Comparison of ENCODE assay signal across 8 cellular contexts in the genomic region with DNA sequence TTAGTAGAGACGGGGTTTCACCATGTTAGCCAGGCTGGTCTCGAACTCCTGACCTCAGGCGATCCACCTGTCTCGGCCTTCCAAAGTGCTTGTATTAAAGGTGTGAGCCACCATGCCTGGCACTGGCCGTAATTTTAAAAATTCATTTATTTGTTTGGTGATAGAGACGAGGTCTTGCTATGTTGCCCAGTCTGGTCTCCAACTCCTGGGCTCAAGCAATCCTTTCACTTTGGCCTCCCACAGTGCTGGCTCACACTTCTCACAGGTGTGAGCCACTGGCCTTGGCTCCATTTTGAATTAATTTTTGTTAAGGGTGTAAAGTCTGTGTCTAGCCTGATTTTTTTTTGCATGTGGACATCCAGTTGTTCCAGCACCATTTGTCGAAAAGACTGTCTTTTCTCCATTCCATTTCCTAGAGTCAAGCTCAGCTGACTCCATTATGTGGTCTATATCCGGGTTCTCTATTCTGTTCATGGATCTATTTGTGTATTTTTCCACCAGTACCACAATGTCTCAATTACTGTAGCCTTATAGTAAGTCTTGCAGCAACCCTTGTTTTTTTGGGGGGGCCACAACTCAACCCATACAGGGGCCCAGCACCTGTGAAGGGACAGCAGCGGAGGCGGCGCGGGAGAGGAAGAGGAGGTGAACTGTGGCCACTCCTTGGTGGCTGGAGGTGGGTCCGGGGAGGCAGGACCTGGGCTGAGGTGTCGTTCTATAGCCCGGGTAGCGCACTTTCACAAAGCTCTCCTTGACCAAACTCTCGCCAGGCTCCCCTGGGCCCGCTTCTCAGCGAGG. TPM values are rescaled to one million over a fixed set of nuclear protein-coding genes. Genes with fewer than 3 reads are reported as not detected.
A peak's percentile ranks its signal among the peaks of the same experiment; 100 is the strongest.
DNase-seq lines count a peak whose midpoint lies in the region; ATAC-seq and TF ChIP-seq lines count a peak whose summit lies in the region.

No MANE protein-coding gene starts in this region.

- H3K4me3 Mint-ChIP-seq in IgD-negative memory B cell (peak overlapping the region; percentile 85 to 94 (median 90)), nephron (peak overlapping the region; percentile 86 to 92 (median 89))

- TF ChIP-seq CTCF in A673 (conservative IDR thresholded peaks at IDR 0.05; ENCODE audit: low read depth, low read length) (no peak), coronary artery (IDR thresholded peaks at IDR 0.05) (no peak), nephron (IDR thresholded peaks at IDR 0.05; ENCODE audit: unreplicated experiment in 3 of 3) (no peak)

- H3K36me3 ChIP-seq in A673 (ENCODE audit: insufficient read depth, low read length, poor library complexity, severe bottlenecking), result no peaks in the 10 kb centered on the region

- ATAC-seq in GM19438 (IDR thresholded peaks at IDR 0.05; ENCODE audit: low read depth, unreplicated experiment), result peak; percentile 10

- no peaks in the 10 kb centered on the region for H3K9me3 ChIP-seq in A673 (ENCODE audit: low read depth, low read length, poor library complexity, severe bottlenecking)

- peaks cover 19 to 31% (median 21%) of the 10 kb centered on the region in 3 donors for H3K4me1 Mint-ChIP-seq in IgD-negative memory B cell
- peaks cover 25% of the 10 kb centered on the region for H3K4me1 Mint-ChIP-seq in nephron

- POLR2A ChIA-PET in A673 (lab: Charles Lee; ENCODE audit: low non-redundant PET) (no interaction called here), HEK293T (lab: Yijun Ruan, JAX) (interaction anchor here (1.3 to 2.0 kb wide), 4 partner anchors 11 to 18 kb away, joined by 5 to 31 read pairs (median 10); a partner anchor contains a TSS)

- CTCF ChIA-PET in A673 (lab: Charles Lee) (no interaction called here), HEK293T (lab: Yijun Ruan, JAX) (no interaction called here)

- H3K27ac Mint-ChIP-seq in IgD-negative memory B cell, result peak overlapping the region; percentile 79 to 99 (median 96)
- peak overlapping the region; percentile 88 to 94 (median 88) for H3K27ac Mint-ChIP-seq in nephron

- DNase-seq in A673 (ENCODE audit: low spot score) (no peak), coronary artery (ENCODE audit: low spot score) (no peak), HEK293T (ENCODE audit: extremely low spot score) (no peak), hypothalamus (lab: John Stamatoyannopoulos, UW) (no peak), COLO829 (ENCODE audit: low spot score) (no peak)

- intact Hi-C loops in A673 (cut with micrococcal nuclease; ENCODE audit: unreplicated experiment), result no loop called here

- BruUV-seq in A673 (replicated peaks; lab: Mats Ljungman, UMichigan), result no TSS peak

- H3K9me3 Mint-ChIP-seq in IgD-negative memory B cell (no peaks in the 10 kb centered on the region), nephron (no peaks in the 10 kb centered on the region)

- H3K4me1 ChIP-seq in A673 (ENCODE audit: insufficient read depth, low read length, poor library complexity, severe bottlenecking), result peaks cover 27% of the 10 kb centered on the region

- H3K4me3 ChIP-seq in A673 (ENCODE audit: low read depth, low read length, poor library complexity, severe bottlenecking) (peak overlapping the region; percentile 65), coronary artery (peak overlapping the region; percentile 97)

- H3K27ac ChIP-seq in A673 (ENCODE audit: low read depth, low read length, poor library complexity, severe bottlenecking), result peak overlapping the region; percentile 99
- H3K27ac ChIP-seq in coronary artery, result peak overlapping the region; percentile 95 to 96

- no peaks in the 10 kb centered on the region for H3K27me3 ChIP-seq in A673 (replicated peaks; ENCODE audit: insufficient read depth, low read depth, low read length, poor library complexity)

- H3K36me3 Mint-ChIP-seq in IgD-negative memory B cell (peaks cover 2% of the 10 kb centered on the region), nephron (ENCODE audit: low read depth) (no peaks in the 10 kb centered on the region)

- H3K27me3 Mint-ChIP-seq in IgD-negative memory B cell (no peaks in the 10 kb centered on the region), nephron (ENCODE audit: low read depth) (peaks cover 11% of the 10 kb centered on the region)

TF ChIP-seq in HEK293T, 16 proteins besides CTCF, POLR2A, EP300 and RAD21:
- TF ChIP-seq FOXK2 (IDR thresholded peaks at IDR 0.05) (no peak), BHLHE40 (IDR thresholded peaks at IDR 0.05; ENCODE audit: borderline replicate concordance) (no peak), TARDBP (IDR thresholded peaks at IDR 0.05) (no peak), HDGF (IDR thresholded peaks at IDR 0.05; ENCODE audit: borderline replicate concordance) (no peak), SUZ12 (IDR thresholded peaks at IDR 0.05) (no peak), LEF1 (IDR thresholded peaks at IDR 0.05; ENCODE audit: borderline replicate concordance) (no peak), FOXA1 (IDR thresholded peaks at IDR 0.05) (no peak), L3MBTL2 (conservative IDR thresholded peaks at IDR 0.05) (no peak), ARNT (IDR thresholded peaks at IDR 0.05) (no peak), ELF4 (IDR thresholded peaks at IDR 0.05) (no peak)
- TF ChIP-seq, protein P1, sequence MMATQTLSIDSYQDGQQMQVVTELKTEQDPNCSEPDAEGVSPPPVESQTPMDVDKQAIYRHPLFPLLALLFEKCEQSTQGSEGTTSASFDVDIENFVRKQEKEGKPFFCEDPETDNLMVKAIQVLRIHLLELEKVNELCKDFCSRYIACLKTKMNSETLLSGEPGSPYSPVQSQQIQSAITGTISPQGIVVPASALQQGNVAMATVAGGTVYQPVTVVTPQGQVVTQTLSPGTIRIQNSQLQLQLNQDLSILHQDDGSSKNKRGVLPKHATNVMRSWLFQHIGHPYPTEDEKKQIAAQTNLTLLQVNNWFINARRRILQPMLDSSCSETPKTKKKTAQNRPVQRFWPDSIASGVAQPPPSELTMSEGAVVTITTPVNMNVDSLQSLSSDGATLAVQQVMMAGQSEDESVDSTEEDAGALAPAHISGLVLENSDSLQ (IDR thresholded peaks at IDR 0.05), result no peak

RNA-seq across cellular contexts. Expression of a gene that starts 1.5 kb away (rescaled TPM):
- total RNA-seq in A673 (2021), result 227 and 231 TPM in 2 replicates
- 7.4 TPM for polyA plus RNA-seq in IgD-negative memory B cell

RNA-seq across cellular contexts. Expression of a gene that starts 13.8 kb away (rescaled TPM):
- total RNA-seq in A673 (2021), result 102 TPM in 2 replicates
- polyA plus RNA-seq in IgD-negative memory B cell, result 12.0 TPM
